ENCODE assay signal across 11 cellular contexts in genomic region chr15:38702178-38702912, GRCh38.
A peak's percentile ranks its signal among the peaks of the same experiment; 100 is the strongest.
DNase-seq lines count a peak whose midpoint lies in the region; ATAC-seq, FAIRE-seq and TF ChIP-seq lines count a peak whose summit lies in the region.
"Had no signal": no experiment of that assay in that cellular context is flagged by ENCODE, and none has a peak within 500 bp of the region (broad histone marks: within the 10 kb centered on the region; RNA-seq: fewer than 3 reads in every experiment).

No MANE protein-coding gene starts in this region.

- H3K36me3 ChIP-seq in RWPE2 (ENCODE audit: low read depth), result no peaks in the 10 kb centered on the region
- H3K36me3 ChIP-seq in keratinocyte (ENCODE audit: control insufficient read depth in 2 of 2, extremely low read depth in 1 of 2, insufficient read depth in 2 of 2, low read length in 2 of 2), result no peaks in the 10 kb centered on the region
- no peaks in the 10 kb centered on the region for H3K36me3 ChIP-seq in sigmoid colon
- H3K36me3 ChIP-seq in mesenchymal stem cell (ENCODE audit: control insufficient read depth in 1 of 2, insufficient read depth in 2 of 2, low read depth in 1 of 2, low read length in 2 of 2), result no peaks in the 10 kb centered on the region

- H3K4me3 ChIP-seq in RWPE2 (ENCODE audit: severe bottlenecking) (no peak overlapping the region), keratinocyte (ENCODE audit: control insufficient read depth in 2 of 3, extremely low read depth in 1 of 3, insufficient read depth in 2 of 3, low read depth in 1 of 3, low read length in 3 of 3) (no peak overlapping the region), sigmoid colon (no peak overlapping the region), mesenchymal stem cell (ENCODE audit: insufficient read depth in 1 of 2, low read depth in 1 of 2, low read length in 2 of 2) (no peak overlapping the region)

- H3K9me3 Mint-ChIP-seq in activated CD4-positive, alpha-beta memory T cell treated with anti-CD3 and anti-CD28 coated beads, Interleukin-2, amount 10 ng/mL, durations not matched to agents 7 days and 5 days, result no peaks in the 10 kb centered on the region
- H3K9me3 Mint-ChIP-seq: activated CD4-positive, alpha-beta T cell treated with anti-CD3 and anti-CD28 coated beads, Interleukin-2, amount 10 ng/mL, durations not matched to agents 7 days and 5 days had no signal

- ATAC-seq in RWPE2 (ENCODE audit: low read depth), result peak; percentile 77
- ATAC-seq in GM19023 (IDR thresholded peaks at IDR 0.05; ENCODE audit: unreplicated experiment), result no peak

- no peaks in the 10 kb centered on the region for H3K27me3 ChIP-seq in RWPE2 (ENCODE audit: insufficient read depth, poor library complexity, severe bottlenecking)
- H3K27me3 ChIP-seq in keratinocyte (ENCODE audit: control insufficient read depth, extremely low read depth, insufficient read depth, low read length), result no peaks in the 10 kb centered on the region
- no peaks in the 10 kb centered on the region for H3K27me3 ChIP-seq in sigmoid colon
- H3K27me3 ChIP-seq in mesenchymal stem cell (ENCODE audit: control insufficient read depth in 1 of 2, insufficient read depth in 1 of 2, low read length in 2 of 2), result peaks cover 0 to 8% of the 10 kb centered on the region in 2 experiments

- no peak for TF ChIP-seq EP300 in sigmoid colon (IDR thresholded peaks at IDR 0.05)

- no peak overlapping the region for H4K8ac ChIP-seq in mesenchymal stem cell (ENCODE audit: low read length)

- no peaks in the 10 kb centered on the region for H3K9me1 ChIP-seq in keratinocyte (ENCODE audit: control insufficient read depth, extremely low read depth, insufficient read depth, low read length)

- H4K91ac ChIP-seq in mesenchymal stem cell (ENCODE audit: low read length), result no peak overlapping the region

- 20 to 59% methylated on average over 3 of the region's 3 CpGs for WGBS in sigmoid colon, 2 donors
- WGBS in mesenchymal stem cell, result 80% methylated on average over 3 of the region's 3 CpGs

- peaks cover 8% of the 10 kb centered on the region for H3K4me1 ChIP-seq in RWPE2 (ENCODE audit: insufficient read depth, poor library complexity, severe bottlenecking)
- peaks cover 6% of the 10 kb centered on the region for H3K4me1 ChIP-seq in keratinocyte (ENCODE audit: control insufficient read depth, extremely low read depth, insufficient read depth, low read length)
- H3K4me1 ChIP-seq in sigmoid colon, result no peaks in the 10 kb centered on the region
- H3K4me1 ChIP-seq in mesenchymal stem cell (ENCODE audit: control insufficient read depth, insufficient read depth, low read depth, low read length), result peaks cover 2% of the 10 kb centered on the region

- H3K4me1 Mint-ChIP-seq in activated CD4-positive, alpha-beta memory T cell treated with anti-CD3 and anti-CD28 coated beads, Interleukin-2, amount 10 ng/mL, durations not matched to agents 7 days and 5 days, result peaks cover 75% of the 10 kb centered on the region

- no peaks in the 10 kb centered on the region for H3K79me2 ChIP-seq in keratinocyte (ENCODE audit: control insufficient read depth, insufficient read depth, low read length)

- no peak overlapping the region for H3K14ac ChIP-seq in mesenchymal stem cell (ENCODE audit: low read length in 2 of 2)

- POLR2A ChIA-PET in activated CD4-positive, alpha-beta memory T cell treated with anti-CD3 and anti-CD28 coated beads, Interleukin-2, amount 10 ng/mL, durations not matched to agents 7 days and 5 days (lab: Charles Lee), result interaction anchor here (1.7 to 9.8 kb wide), 2 partner anchors 16 to 139 kb away, joined by 6 to 285 read pairs; no protein-coding TSS in a partner anchor

- no peak overlapping the region for H3K18ac ChIP-seq in mesenchymal stem cell (ENCODE audit: low read depth in 1 of 2, low read length in 2 of 2)

- peaks cover 39% of the 10 kb centered on the region for H3K36me3 Mint-ChIP-seq in activated CD4-positive, alpha-beta memory T cell treated with anti-CD3 and anti-CD28 coated beads, Interleukin-2, amount 10 ng/mL, durations not matched to agents 7 days and 5 days (ENCODE audit: low read depth)

- H3K23ac ChIP-seq in mesenchymal stem cell (ENCODE audit: low read length in 2 of 2), result no peak overlapping the region

- H2BK5ac ChIP-seq in mesenchymal stem cell (ENCODE audit: low read depth, low read length, poor library complexity, severe bottlenecking), result no peak overlapping the region

- H3K27ac ChIP-seq in 22Rv1 (peak overlapping the region; percentile 70), RWPE2 (ENCODE audit: poor library complexity, severe bottlenecking) (no peak overlapping the region), keratinocyte (ENCODE audit: control insufficient read depth, insufficient read depth, low read length) (no peak overlapping the region), sigmoid colon (no peak overlapping the region), mesenchymal stem cell (ENCODE audit: low read length, poor library complexity, severe bottlenecking) (no peak overlapping the region)

- no peak overlapping the region for H3K27ac Mint-ChIP-seq in activated CD4-positive, alpha-beta memory T cell treated with anti-CD3 and anti-CD28 coated beads, Interleukin-2, amount 10 ng/mL, durations not matched to agents 7 days and 5 days
- H3K27ac Mint-ChIP-seq: activated CD4-positive, alpha-beta T cell treated with anti-CD3 and anti-CD28 coated beads, Interleukin-2, amount 10 ng/mL, durations not matched to agents 7 days and 5 days had no signal

- no peaks in the 10 kb centered on the region for H4K20me1 ChIP-seq in keratinocyte (ENCODE audit: control insufficient read depth, extremely low read depth, insufficient read depth, low read length)

- peak; percentile 93 for DNase-seq in LoVo (ENCODE audit: low spot score)
- peak; percentile 70 for DNase-seq in RWPE2 (ENCODE audit: low spot score)
- no peak for DNase-seq in keratinocyte (ENCODE audit: low read depth, low spot score)
- no peak for DNase-seq in activated CD4-positive, alpha-beta memory T cell treated with anti-CD3 and anti-CD28 coated beads, Interleukin-2, amount 10 ng/mL, durations not matched to agents 7 days and 5 days
- no peak for DNase-seq in sigmoid colon
- DNase-seq in mesenchymal stem cell, result no peak
- DNase-seq: activated CD4-positive, alpha-beta T cell treated with anti-CD3 and anti-CD28 coated beads, Interleukin-2, amount 10 ng/mL, durations not matched to agents 7 days and 5 days; activated gamma-delta T cell treated with Interleukin-2 at 50 U/mL for 16 hours; NCI-H524 had no signal

- no peak overlapping the region for H2AK5ac ChIP-seq in mesenchymal stem cell (ENCODE audit: low read length, severe bottlenecking)

- TF ChIP-seq CTCF in 22Rv1 (IDR thresholded peaks at IDR 0.05), result no peak
- TF ChIP-seq CTCF in RWPE2 (IDR thresholded peaks at IDR 0.05; ENCODE audit: poor library complexity, severe bottlenecking), result no peak
- TF ChIP-seq CTCF in keratinocyte (optimal IDR thresholded peaks at IDR 0.05 in 1 of 3, IDR thresholded peaks at IDR 0.05 in 1 of 3, conservative IDR thresholded peaks at IDR 0.05 in 1 of 3; ENCODE audit: extremely low read depth in 1 of 3, insufficient read depth in 2 of 3, low read length in 3 of 3), result no peak
- no peak for TF ChIP-seq CTCF in sigmoid colon (IDR thresholded peaks at IDR 0.05)

- no peak overlapping the region for H3K4me3 Mint-ChIP-seq in activated CD4-positive, alpha-beta memory T cell treated with anti-CD3 and anti-CD28 coated beads, Interleukin-2, amount 10 ng/mL, durations not matched to agents 7 days and 5 days
- H3K4me3 Mint-ChIP-seq: activated CD4-positive, alpha-beta T cell treated with anti-CD3 and anti-CD28 coated beads, Interleukin-2, amount 10 ng/mL, durations not matched to agents 7 days and 5 days had no signal

- H2BK15ac ChIP-seq in mesenchymal stem cell (ENCODE audit: low read depth, poor library complexity, severe bottlenecking), result no peak overlapping the region

- CTCF ChIA-PET in activated CD4-positive, alpha-beta memory T cell treated with anti-CD3 and anti-CD28 coated beads, Interleukin-2, amount 10 ng/mL, durations not matched to agents 7 days and 5 days (lab: Charles Lee), result interaction anchor here (1.0 to 8.6 kb wide), 3 partner anchors 15 to 262 kb away, joined by 3 to 304 read pairs (median 139); partner anchors contain the start of gene RASGRP1

- H2AFZ ChIP-seq in keratinocyte (ENCODE audit: control insufficient read depth, low read length), result peak overlapping the region; percentile 75
- H2AFZ ChIP-seq in mesenchymal stem cell (ENCODE audit: low read depth, low read length), result no peak overlapping the region

- no peaks in the 10 kb centered on the region for H3K79me1 ChIP-seq in mesenchymal stem cell (replicated peaks; ENCODE audit: low read length, poor library complexity, severe bottlenecking)

- TF ChIP-seq POLR2A in sigmoid colon (IDR thresholded peaks at IDR 0.05), result no peak

- no peak overlapping the region for H2BK120ac ChIP-seq in mesenchymal stem cell (ENCODE audit: low read depth, low read length)

- no peaks in the 10 kb centered on the region for H3K27me3 Mint-ChIP-seq in activated CD4-positive, alpha-beta memory T cell treated with anti-CD3 and anti-CD28 coated beads, Interleukin-2, amount 10 ng/mL, durations not matched to agents 7 days and 5 days

- H3K4me2 ChIP-seq in keratinocyte (ENCODE audit: control insufficient read depth, extremely low read depth, insufficient read depth, low read depth, low read length) (peak overlapping the region; percentile 38), mesenchymal stem cell (ENCODE audit: low read length, poor library complexity, severe bottlenecking) (no peak overlapping the region)

- dilution Hi-C loops in keratinocyte (cut with MboI; ENCODE audit: extremely low pct_ligation_motif_present, low sequenced_read_pairs), result no loop called here

- H2BK12ac ChIP-seq in mesenchymal stem cell (ENCODE audit: low read length in 2 of 2), result no peak overlapping the region

- peak; percentile 78 for FAIRE-seq in keratinocyte (lab: Jason Lieb, UNC)

- H3K9me3 ChIP-seq in RWPE2 (ENCODE audit: severe bottlenecking) (no peaks in the 10 kb centered on the region), keratinocyte (ENCODE audit: control insufficient read depth, low read depth, low read length) (no peaks in the 10 kb centered on the region), sigmoid colon (no peaks in the 10 kb centered on the region), mesenchymal stem cell (ENCODE audit: control insufficient read depth, low read length) (no peaks in the 10 kb centered on the region)

- H3K4ac ChIP-seq in mesenchymal stem cell (ENCODE audit: low read depth in 1 of 2, low read length in 2 of 2), result no peak overlapping the region

- intact Hi-C loops in sigmoid colon (cut with DNase I), result no loop called here

- H3K9ac ChIP-seq in keratinocyte (ENCODE audit: control insufficient read depth, extremely low read depth, insufficient read depth, low read length) (no peak overlapping the region), mesenchymal stem cell (ENCODE audit: low read length) (no peak overlapping the region)

Comparison
In these comparisons a context has a peak if more than half of its experiments do, and no peak if none do; other contexts are left out.
1. DNase-seq: peak in LoVo (single experiment) and RWPE2 (single experiment); none in keratinocyte (single experiment), activated CD4-positive, alpha-beta memory T cell treated with anti-CD3 and anti-CD28 coated beads, Interleukin-2, amount 10 ng/mL, durations not matched to agents 7 days and 5 days (single experiment), sigmoid colon (single experiment) and mesenchymal stem cell (single experiment).